Comparison of ENCODE assay signal across 17 cellular contexts in the genomic region with DNA sequence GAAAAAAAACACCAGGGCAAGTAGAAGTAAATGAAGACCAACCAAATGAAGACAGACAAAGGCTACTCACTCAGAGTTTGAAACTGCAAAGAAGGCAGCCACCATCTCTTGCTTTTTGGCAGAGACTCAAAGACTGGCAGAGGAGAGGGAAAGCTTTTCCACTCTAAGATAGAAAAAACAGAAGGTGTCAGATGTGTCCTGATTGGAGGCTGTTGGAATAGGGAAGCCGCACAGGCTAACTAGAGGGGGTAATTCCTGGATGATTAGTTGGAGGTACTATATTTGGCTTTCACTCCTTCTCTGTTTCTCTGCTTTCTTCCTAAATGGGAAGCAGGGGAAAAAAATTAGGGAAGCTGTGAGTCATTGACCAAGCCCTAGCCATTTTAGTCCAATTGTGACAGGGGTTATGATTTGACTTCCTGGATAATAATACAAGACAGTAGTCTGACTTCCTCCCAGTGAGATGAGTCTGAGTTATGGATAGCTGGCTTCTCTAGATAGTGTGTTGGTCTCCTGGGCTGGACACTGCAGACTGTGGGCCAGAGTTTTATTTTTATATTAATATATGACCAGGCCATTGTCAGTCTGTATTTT.
"Had no signal": no experiment of that assay in that cellular context is flagged by ENCODE, and none has a peak within 500 bp of the region (broad histone marks: within the 10 kb centered on the region; RNA-seq: fewer than 3 reads in every experiment).

No MANE protein-coding gene starts in this region.

- H3K9me3 Mint-ChIP-seq: activated naive CD4-positive, alpha-beta T cell treated with anti-CD3 and anti-CD28 coated beads, Interleukin-2, amount 50 U/mL, for 72 hours; mesothelial cell of epicardium; stimulated activated naive CD8-positive, alpha-beta T cell treated with anti-CD3 and anti-CD28 coated beads, Interleukin-15, amount 100 ng/mL, for 72 hours; type B pancreatic cell had no signal

- H3K36me3 ChIP-seq: adrenal gland, cardiac muscle cell, heart right ventricle had no signal

- H3K36me3 Mint-ChIP-seq: activated naive CD4-positive, alpha-beta T cell treated with anti-CD3 and anti-CD28 coated beads, Interleukin-2, amount 50 U/mL, for 72 hours; mesothelial cell of epicardium; type B pancreatic cell had no signal

- H3K9me3 ChIP-seq: adrenal gland, testis had no signal

- H3K4me1 ChIP-seq: adrenal gland, testis had no signal

- H3K4me3 ChIP-seq: adrenal gland, cardiac muscle cell, heart right ventricle, skin epidermis, testis had no signal

- H3K4me1 Mint-ChIP-seq: activated CD4-positive, alpha-beta T cell treated with anti-CD3 and anti-CD28 coated beads for 36 hours; stimulated activated naive CD8-positive, alpha-beta T cell treated with anti-CD3 and anti-CD28 coated beads, Interleukin-15, amount 100 ng/mL, for 72 hours had no signal

- H3K27ac Mint-ChIP-seq: activated CD4-positive, alpha-beta T cell treated with anti-CD3 and anti-CD28 coated beads for 36 hours; activated naive CD4-positive, alpha-beta T cell treated with anti-CD3 and anti-CD28 coated beads, Interleukin-2, amount 50 U/mL, for 72 hours; mesothelial cell of epicardium; progenitor cell of endocrine pancreas; stimulated activated naive CD8-positive, alpha-beta T cell treated with anti-CD3 and anti-CD28 coated beads, Interleukin-15, amount 100 ng/mL, for 72 hours; type B pancreatic cell had no signal

- H3K27me3 ChIP-seq: adrenal gland, cardiac muscle cell, heart right ventricle, testis had no signal

- DNase-seq: activated CD4-positive, alpha-beta T cell treated with anti-CD3 and anti-CD28 coated beads for 36 hours; activated CD4-positive, alpha-beta T cell treated with anti-CD3 and anti-CD28 coated beads, Interleukin-2, amount 50 U/mL, for 48 hours; activated gamma-delta T cell treated with Interleukin-2 at 50 U/mL for 16 hours; adrenal gland; heart right ventricle; left ventricle myocardium superior; right cardiac atrium; stimulated activated CD4-positive, alpha-beta T cell treated with anti-CD3 and anti-CD28 coated beads, Interleukin-2, amount 100 ng/mL, for 48 hours; stimulated activated naive CD8-positive, alpha-beta T cell treated with anti-CD3 and anti-CD28 coated beads, Interleukin-15, amount 100 ng/mL, for 72 hours; testis had no signal

- H3K27ac ChIP-seq: adrenal gland, cardiac muscle cell, epithelial cell of prostate, heart right ventricle, skin epidermis, testis had no signal

- H3K4me3 Mint-ChIP-seq: activated CD4-positive, alpha-beta T cell treated with anti-CD3 and anti-CD28 coated beads for 36 hours; mesothelial cell of epicardium; stimulated activated naive CD8-positive, alpha-beta T cell treated with anti-CD3 and anti-CD28 coated beads, Interleukin-15, amount 100 ng/mL, for 72 hours; type B pancreatic cell had no signal

- ATAC-seq: activated CD4-positive, alpha-beta T cell treated with anti-CD3 and anti-CD28 coated beads for 36 hours; activated naive CD4-positive, alpha-beta T cell treated with anti-CD3 and anti-CD28 coated beads, Interleukin-2, amount 50 U/mL, for 72 hours; left ventricle myocardium superior; stimulated activated naive CD8-positive, alpha-beta T cell treated with anti-CD3 and anti-CD28 coated beads, Interleukin-15, amount 100 ng/mL, for 72 hours had no signal
